Comparison of ENCODE assay signal across 19 cellular contexts in the genomic region with DNA sequence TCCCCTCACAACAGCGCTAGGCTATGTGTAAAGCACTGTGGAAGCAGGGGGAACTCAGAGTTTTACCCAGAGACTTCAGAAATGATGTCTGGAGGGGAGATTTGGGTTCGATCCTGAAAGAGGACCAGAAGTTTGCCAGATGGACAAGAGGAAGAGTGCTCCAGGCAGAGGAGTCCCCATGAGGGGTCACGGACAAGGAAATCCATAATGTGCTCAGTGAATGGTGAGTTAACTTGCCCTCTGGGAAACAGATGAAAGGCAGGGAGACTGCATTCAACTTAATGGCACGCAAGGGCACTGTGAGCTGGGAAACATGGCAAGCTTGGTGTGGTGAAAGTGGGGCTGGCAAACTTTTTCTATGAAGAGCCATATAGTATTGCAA. TPM values are rescaled to one million over a fixed set of nuclear protein-coding genes. Genes with fewer than 3 reads are reported as not detected.
"Had no signal": no experiment of that assay in that cellular context is flagged by ENCODE, and none has a peak within 500 bp of the region (broad histone marks: within the 10 kb centered on the region; RNA-seq: fewer than 3 reads in every experiment).

No MANE protein-coding gene starts in this region.

- H3K9me3 ChIP-seq: body of pancreas, heart left ventricle, neutrophil, spleen, suprapubic skin had no signal

- DNase-seq: activated B cell treated with CpG ODN at 0.5 μM for 24 hours; activated CD4-positive, alpha-beta T cell treated with anti-CD3 and anti-CD28 coated beads for 48 hours; activated CD8-positive, alpha-beta memory T cell treated with anti-CD3 and anti-CD28 coated beads, Interleukin-2, amount 50 U/mL, for 4 hours; activated CD8-positive, alpha-beta T cell treated with anti-CD3 and anti-CD28 coated beads for 36 hours; activated gamma-delta T cell treated with Interleukin-2 at 50 U/mL for 16 hours; activated T-cell treated with anti-CD3 and anti-CD28 coated beads, Interleukin-2, amount 50 U/mL, for 72 hours; body of pancreas; cortex of kidney; effector CD4-positive, alpha-beta T cell; heart left ventricle; left colon; naive thymus-derived CD4-positive, alpha-beta T cell; posterior cingulate gyrus; right cardiac atrium; spleen; SW 1271 had no signal

- H3K4me3 ChIP-seq: body of pancreas, heart left ventricle, spleen, suprapubic skin had no signal

- H3K36me3 ChIP-seq: heart left ventricle, neutrophil, spleen, suprapubic skin had no signal

- H3K27me3 ChIP-seq: body of pancreas, foreskin keratinocyte, heart left ventricle, suprapubic skin had no signal

- H3K27ac ChIP-seq: body of pancreas, foreskin keratinocyte, heart left ventricle, neutrophil, spleen, suprapubic skin had no signal

RNA-seq across cellular contexts. Expression of a gene that starts 6.0 kb away (rescaled TPM):
- total RNA-seq: activated B cell treated with CpG ODN at 0.5 μM for 24 hours; activated CD8-positive, alpha-beta T cell treated with anti-CD3 and anti-CD28 coated beads for 36 hours had no signal
- polyA plus RNA-seq: naive thymus-derived CD4-positive, alpha-beta T cell had no signal
